ENCODE assay signal across 8 cellular contexts in genomic region chr2:224586127-224586702, GRCh38. TPM values are rescaled to one million over a fixed set of nuclear protein-coding genes. Genes with fewer than 3 reads are reported as not detected.
A peak's percentile ranks its signal among the peaks of the same experiment; 100 is the strongest.
DNase-seq lines count a peak whose midpoint lies in the region; ATAC-seq and TF ChIP-seq lines count a peak whose summit lies in the region.

No MANE protein-coding gene starts in this region.

- no peaks in the 10 kb centered on the region for H3K36me3 ChIP-seq in GM06990 (ENCODE audit: control insufficient read depth, insufficient read depth, low read length)

- H3K9me3 Mint-ChIP-seq in neural crest cell = no peaks in the 10 kb centered on the region

- no peak for TF ChIP-seq CTCF in GM06990 (IDR thresholded peaks at IDR 0.05; ENCODE audit: insufficient read depth, low read length, poor library complexity, severe bottlenecking)
- TF ChIP-seq CTCF in coronary artery (IDR thresholded peaks at IDR 0.05) = no peak
- no peak for TF ChIP-seq CTCF in neural crest cell (conservative IDR thresholded peaks at IDR 0.05)

- peaks cover 2% of the 10 kb centered on the region for H3K36me3 Mint-ChIP-seq in neural crest cell (ENCODE audit: low read depth)

- in situ Hi-C loops in G401 (cut with HindIII; ENCODE audit: low sequenced_read_pairs) = no loop called here

- peak overlapping the region; percentile 95 for H3K4me3 Mint-ChIP-seq in neural crest cell

- ATAC-seq in HG03097 (IDR thresholded peaks at IDR 0.05; ENCODE audit: low FRiP score, unreplicated experiment) (no peak), GM19455 (IDR thresholded peaks at IDR 0.05; ENCODE audit: unreplicated experiment) (no peak)

- no peaks in the 10 kb centered on the region for H3K27me3 ChIP-seq in GM06990 (replicated peaks; ENCODE audit: control insufficient read depth, insufficient read depth, low read length)

- no peak for DNase-seq in GM06990 (ENCODE audit: extremely low read depth, insufficient read length)
- DNase-seq in NOMO-1 treated with DMSO at 0.1 percent for 48 hours (lab: John Stamatoyannopoulos, UW; ENCODE audit: unreplicated experiment) = peak; percentile 86
- DNase-seq in coronary artery (ENCODE audit: low spot score) = no peak
- DNase-seq in neural crest cell (ENCODE audit: low read depth, low spot score) = no peak
- no peak for DNase-seq in G401 (ENCODE audit: low spot score)
- no peak for DNase-seq in activated CD4-positive, CD25-positive, alpha-beta regulatory T cell treated with anti-CD3 and anti-CD28 coated beads, Interleukin-2, amount 50 U/mL, for 72 hours

- no peaks in the 10 kb centered on the region for H3K27me3 Mint-ChIP-seq in neural crest cell (ENCODE audit: low read depth)

- peaks cover 33% of the 10 kb centered on the region for H3K4me1 Mint-ChIP-seq in neural crest cell

- peak overlapping the region; percentile 52 to 86 for H3K27ac ChIP-seq in coronary artery

- H3K4me3 ChIP-seq in GM06990 (replicated peaks; ENCODE audit: low read depth, low read length) (peak overlapping the region; percentile 84), coronary artery (peak overlapping the region; percentile 83)

- H3K27ac Mint-ChIP-seq in neural crest cell (ENCODE audit: unreplicated experiment) = no peak overlapping the region

RNA-seq across cellular contexts. Expression of gene CUL3, which starts 1.1 kb away (rescaled TPM):
- 99.4 and 109 TPM in 2 replicates for total RNA-seq in neural crest cell
- total RNA-seq in G401 (2014; rRNA removed; shearing (Covaris generic)) = 66.5 and 99.2 TPM in 2 replicates
